In the genomic region with DNA sequence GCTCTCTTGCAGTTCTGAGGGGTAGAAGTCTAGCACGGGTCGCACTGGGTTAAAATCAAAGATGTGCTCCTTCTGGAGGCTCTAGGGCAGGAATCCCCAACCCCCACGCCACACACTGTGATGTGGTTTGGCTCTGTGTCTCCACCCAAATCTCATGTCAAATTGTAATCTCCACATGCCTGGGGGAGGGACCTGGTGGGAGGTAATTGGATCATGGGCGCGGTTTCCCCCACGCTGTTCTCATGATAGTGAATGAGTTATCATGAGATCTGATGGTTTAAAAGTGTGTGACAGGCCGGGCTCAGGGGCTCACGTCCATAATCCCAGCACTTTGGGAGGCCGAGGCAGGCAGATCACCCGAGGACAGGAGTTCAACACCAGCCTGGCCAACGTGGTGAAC, we compare ENCODE assay signal across 10 cellular contexts.
DNase-seq lines count a peak whose midpoint lies in the region; ATAC-seq lines count a peak whose summit lies in the region.
"Had no signal": no experiment of that assay in that cellular context is flagged by ENCODE, and none has a peak within 500 bp of the region (broad histone marks: within the 10 kb centered on the region; RNA-seq: fewer than 3 reads in every experiment).

No MANE protein-coding gene starts in this region.

- DNase-seq in OCI-M1 (lab: John Stamatoyannopoulos, UW) (peak; percentile 84), activated T-cell treated with anti-CD3 and anti-CD28 coated beads for 4 hours (peak; percentile 7), fibroblast of peridontal ligament (ENCODE audit: extremely low read depth) (peak; percentile 10), cerebellar cortex (ENCODE audit: low spot score) (no peak), NCI-H2171 (lab: John Stamatoyannopoulos, UW) (no peak)
- DNase-seq in stimulated activated CD8-positive, alpha-beta memory T cell treated with anti-CD3 and anti-CD28 coated beads, Interleukin-15, amount 100 ng/mL, for 48 hours (ENCODE audit: low read depth in 2 of 2): peak; percentile 14
- DNase-seq: effector CD8-positive, alpha-beta T cell; NCI-H526 treated with DMSO at 0.1 percent for 48 hours; pancreas had no signal

- ATAC-seq in HG02870 (IDR thresholded peaks at IDR 0.05; ENCODE audit: unreplicated experiment): no peak

Comparison
In these comparisons a context has a peak if more than half of its experiments do, and no peak if none do; other contexts are left out.
1. DNase-seq: peak in OCI-M1 (single experiment), activated T-cell treated with anti-CD3 and anti-CD28 coated beads for 4 hours (single experiment), fibroblast of peridontal ligament (single experiment) and stimulated activated CD8-positive, alpha-beta memory T cell treated with anti-CD3 and anti-CD28 coated beads, Interleukin-15, amount 100 ng/mL, for 48 hours (2 of 2); none in cerebellar cortex (single experiment) and NCI-H2171 (single experiment).